12 cellular contexts compared by ENCODE assay signal in the genomic region with DNA sequence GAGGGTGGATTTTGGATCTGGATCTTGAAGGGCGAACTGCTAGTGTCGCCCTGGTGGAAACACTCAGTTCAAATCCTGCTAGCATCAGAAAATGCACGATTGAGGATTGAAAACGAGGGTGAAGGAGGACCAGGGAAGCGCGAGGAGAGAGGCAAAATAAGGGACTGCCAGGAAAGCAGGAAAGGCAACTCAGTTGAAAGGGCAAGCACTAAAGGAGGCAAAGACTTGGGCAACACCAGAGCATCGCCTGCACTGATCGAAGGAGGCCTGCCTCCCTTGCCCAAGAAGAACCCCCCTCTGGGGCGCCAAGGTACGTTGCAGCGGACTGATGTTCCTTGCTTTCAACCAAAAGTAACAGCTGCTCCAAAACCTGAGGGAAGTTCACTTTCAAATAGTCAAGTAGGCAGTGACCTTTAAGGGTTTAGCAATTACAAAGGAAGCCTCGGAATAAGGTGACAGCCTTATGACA. TPM values are rescaled to one million over a fixed set of nuclear protein-coding genes. Genes with fewer than 3 reads are reported as not detected.
DNase-seq lines count a peak whose midpoint lies in the region; ATAC-seq and TF ChIP-seq lines count a peak whose summit lies in the region.
"Had no signal": no experiment of that assay in that cellular context is flagged by ENCODE, and none has a peak within 500 bp of the region (broad histone marks: within the 10 kb centered on the region; RNA-seq: fewer than 3 reads in every experiment).

No MANE protein-coding gene starts in this region.

- peak overlapping the region; percentile 49 for H3K4me3 ChIP-seq in AG10803 (ENCODE audit: low read length)
- H3K4me3 ChIP-seq in iPS-15b (ENCODE audit: low read depth, low read length) = peak overlapping the region; percentile 62
- peak overlapping the region; percentile 20 to 35 for H3K4me3 ChIP-seq in prostate gland
- H3K4me3 ChIP-seq: BLaER1 had no signal

- no peak for TF ChIP-seq CTCF in AG10803 (conservative IDR thresholded peaks at IDR 0.05; ENCODE audit: low read length)
- TF ChIP-seq CTCF in brain (conservative IDR thresholded peaks at IDR 0.05) = peak in 1 of 2 experiments; percentile 58
- TF ChIP-seq CTCF in prostate gland (IDR thresholded peaks at IDR 0.05) = no peak

- H3K9me3 ChIP-seq in iPS-15b (ENCODE audit: control insufficient read depth, insufficient read depth, low read length) (no peaks in the 10 kb centered on the region), prostate gland (no peaks in the 10 kb centered on the region)

- peak overlapping the region in 1 of 2 donors; percentile 57 for H3K27ac ChIP-seq in prostate gland
- H3K27ac ChIP-seq: BLaER1 had no signal

- intact Hi-C loops in prostate gland (cut with DNase I) = no loop called here

- ATAC-seq in GM19452 (IDR thresholded peaks at IDR 0.05; ENCODE audit: unreplicated experiment) (no peak), HG02610 (IDR thresholded peaks at IDR 0.05; ENCODE audit: unreplicated experiment) (no peak), GM18498 (IDR thresholded peaks at IDR 0.05; ENCODE audit: unreplicated experiment) (no peak)
- ATAC-seq: stimulated activated naive B cell treated with anti-CD40 and anti-IgM and Interleukin-4, amounts not matched to agents 10 μg/mL and 1 μg/mL and 100 μg/mL, for 72 hours had no signal

- no peaks in the 10 kb centered on the region for H3K36me3 ChIP-seq in iPS-15b (ENCODE audit: control insufficient read depth, insufficient read depth, low read length)
- no peaks in the 10 kb centered on the region for H3K36me3 ChIP-seq in prostate gland
- H3K36me3 ChIP-seq: BLaER1 had no signal

- no peaks in the 10 kb centered on the region for H3K36me3 Mint-ChIP-seq in brain
- H3K36me3 Mint-ChIP-seq: stimulated activated naive B cell treated with anti-CD40 and anti-IgM and Interleukin-4, amounts not matched to agents 10 μg/mL and 1 μg/mL and 100 μg/mL, for 72 hours had no signal

- H3K4me1 Mint-ChIP-seq in brain = peaks cover 34% of the 10 kb centered on the region
- H3K4me1 Mint-ChIP-seq: stimulated activated naive B cell treated with anti-CD40 and anti-IgM and Interleukin-4, amounts not matched to agents 10 μg/mL and 1 μg/mL and 100 μg/mL, for 72 hours had no signal

- H3K9me3 Mint-ChIP-seq in brain = peaks cover 0 to 2% (median 0%) of the 10 kb centered on the region in 5 experiments

- peaks cover 25% of the 10 kb centered on the region for H3K27me3 Mint-ChIP-seq in brain

- peak overlapping the region; percentile 32 for H3K9ac ChIP-seq in iPS-15b (ENCODE audit: low read depth, low read length)
- H3K9ac ChIP-seq: BLaER1 had no signal

- DNase-seq in AG10803 (ENCODE audit: low read depth) (no peak), prostate gland (ENCODE audit: low spot score) (no peak)
- DNase-seq in activated CD4-positive, CD25-positive, alpha-beta regulatory T cell (lab: John Stamatoyannopoulos, UW) = no peak
- DNase-seq: activated CD8-positive, alpha-beta memory T cell treated with anti-CD3 and anti-CD28 coated beads for 24 hours; NCI-H226; stimulated activated naive B cell treated with anti-CD40 and anti-IgM and Interleukin-4, amounts not matched to agents 10 μg/mL and 1 μg/mL and 100 μg/mL, for 72 hours had no signal

- H3K27ac Mint-ChIP-seq in brain = peak overlapping the region in 3 of 5 experiments; percentile 59 to 85 (median 84)
- H3K27ac Mint-ChIP-seq: stimulated activated naive B cell treated with anti-CD40 and anti-IgM and Interleukin-4, amounts not matched to agents 10 μg/mL and 1 μg/mL and 100 μg/mL, for 72 hours had no signal

- WGBS in prostate gland = 32% methylated on average over 12 of the region's 12 CpGs

- H3K4me1 ChIP-seq in iPS-15b (ENCODE audit: control insufficient read depth, insufficient read depth, low read length) (peaks cover 27% of the 10 kb centered on the region), prostate gland (replicated peaks) (no peaks in the 10 kb centered on the region)
- H3K4me1 ChIP-seq: BLaER1 had no signal

- H3K27me3 ChIP-seq in iPS-15b (ENCODE audit: control insufficient read depth, insufficient read depth, low read length) (peaks cover 7% of the 10 kb centered on the region), prostate gland (replicated peaks; ENCODE audit: insufficient read depth) (no peaks in the 10 kb centered on the region)
- H3K27me3 ChIP-seq: BLaER1 had no signal

- TF ChIP-seq POLR2A in prostate gland (IDR thresholded peaks at IDR 0.05) = no peak

- peak overlapping the region; percentile 67 to 89 (median 86) for H3K4me3 Mint-ChIP-seq in brain
- H3K4me3 Mint-ChIP-seq: stimulated activated naive B cell treated with anti-CD40 and anti-IgM and Interleukin-4, amounts not matched to agents 10 μg/mL and 1 μg/mL and 100 μg/mL, for 72 hours had no signal

RNA-seq across cellular contexts. Expression of gene COL21A1, which starts 0.3 kb away (rescaled TPM):
- polyA plus RNA-seq in brain (ENCODE audit: insufficient read depth, low read depth, low replicate concordance) = 1.0 TPM
- total RNA-seq in prostate gland = 10 to 100 TPM in 1 of 2 donors, 1 to 10 TPM in 1; 4.8 to 13.3 TPM
